19 cellular contexts compared by ENCODE assay signal in genomic region chr21:44661567-44661966, GRCh38. TPM values are rescaled to one million over a fixed set of nuclear protein-coding genes. Genes with fewer than 3 reads are reported as not detected.
"Had no signal": no experiment of that assay in that cellular context is flagged by ENCODE, and none has a peak within 500 bp of the region (broad histone marks: within the 10 kb centered on the region; RNA-seq: fewer than 3 reads in every experiment).

No MANE protein-coding gene starts in this region.

RNA-seq across cellular contexts. Expression of gene KRTAP12-3, which starts 3.8 kb away (rescaled TPM):
- total RNA-seq: activated CD4-positive, alpha-beta memory T cell treated with anti-CD3 and anti-CD28 coated beads for 36 hours; activated CD4-positive, alpha-beta T cell treated with anti-CD3 and anti-CD28 coated beads for 36 hours; activated CD4-positive, alpha-beta T cell treated with anti-CD3 and anti-CD28 coated beads, Interleukin-2, amount 10 ng/mL, durations not matched to agents 24 days and 14 days; activated CD8-positive, alpha-beta memory T cell treated with anti-CD3 and anti-CD28 coated beads for 36 hours; activated CD8-positive, alpha-beta memory T cell treated with anti-CD3 and anti-CD28 coated beads, Interleukin-2, amount 10 ng/mL, durations not matched to agents 7 days and 5 days; activated CD8-positive, alpha-beta T cell treated with anti-CD3 and anti-CD28 coated beads, Interleukin-2, amount 10 ng/mL, durations not matched to agents 7 days and 5 days; activated naive CD8-positive, alpha-beta T cell treated with anti-CD3 and anti-CD28 coated beads for 36 hours; adrenal gland; aorta; body of pancreas; colonic mucosa; dermis microvascular lymphatic vessel endothelial cell; endothelial cell of umbilical vein; esophagus squamous epithelium; fibroblast of lung; fibroblast of villous mesenchyme; gastroesophageal sphincter; glomerular endothelial cell; T-cell had no signal

RNA-seq across cellular contexts. Expression of gene KRTAP12-2, which starts 5.2 kb away (rescaled TPM):
- total RNA-seq: activated CD4-positive, alpha-beta memory T cell treated with anti-CD3 and anti-CD28 coated beads for 36 hours; activated CD4-positive, alpha-beta T cell treated with anti-CD3 and anti-CD28 coated beads for 36 hours; activated CD4-positive, alpha-beta T cell treated with anti-CD3 and anti-CD28 coated beads, Interleukin-2, amount 10 ng/mL, durations not matched to agents 24 days and 14 days; activated CD8-positive, alpha-beta memory T cell treated with anti-CD3 and anti-CD28 coated beads for 36 hours; activated CD8-positive, alpha-beta memory T cell treated with anti-CD3 and anti-CD28 coated beads, Interleukin-2, amount 10 ng/mL, durations not matched to agents 7 days and 5 days; activated CD8-positive, alpha-beta T cell treated with anti-CD3 and anti-CD28 coated beads, Interleukin-2, amount 10 ng/mL, durations not matched to agents 7 days and 5 days; activated naive CD8-positive, alpha-beta T cell treated with anti-CD3 and anti-CD28 coated beads for 36 hours; adrenal gland; aorta; body of pancreas; colonic mucosa; dermis microvascular lymphatic vessel endothelial cell; endothelial cell of umbilical vein; esophagus squamous epithelium; fibroblast of lung; fibroblast of villous mesenchyme; gastroesophageal sphincter; glomerular endothelial cell; T-cell had no signal

RNA-seq across cellular contexts. Expression of gene KRTAP12-4, which starts 7.1 kb away (rescaled TPM):
- total RNA-seq: activated CD4-positive, alpha-beta memory T cell treated with anti-CD3 and anti-CD28 coated beads for 36 hours; activated CD4-positive, alpha-beta T cell treated with anti-CD3 and anti-CD28 coated beads for 36 hours; activated CD4-positive, alpha-beta T cell treated with anti-CD3 and anti-CD28 coated beads, Interleukin-2, amount 10 ng/mL, durations not matched to agents 24 days and 14 days; activated CD8-positive, alpha-beta memory T cell treated with anti-CD3 and anti-CD28 coated beads for 36 hours; activated CD8-positive, alpha-beta memory T cell treated with anti-CD3 and anti-CD28 coated beads, Interleukin-2, amount 10 ng/mL, durations not matched to agents 7 days and 5 days; activated CD8-positive, alpha-beta T cell treated with anti-CD3 and anti-CD28 coated beads, Interleukin-2, amount 10 ng/mL, durations not matched to agents 7 days and 5 days; activated naive CD8-positive, alpha-beta T cell treated with anti-CD3 and anti-CD28 coated beads for 36 hours; adrenal gland; aorta; body of pancreas; colonic mucosa; dermis microvascular lymphatic vessel endothelial cell; endothelial cell of umbilical vein; esophagus squamous epithelium; fibroblast of lung; fibroblast of villous mesenchyme; gastroesophageal sphincter; glomerular endothelial cell; T-cell had no signal

RNA-seq across cellular contexts. Expression of gene KRTAP10-11, which starts 15.4 kb away (rescaled TPM):
- total RNA-seq: activated CD4-positive, alpha-beta memory T cell treated with anti-CD3 and anti-CD28 coated beads for 36 hours; activated CD4-positive, alpha-beta T cell treated with anti-CD3 and anti-CD28 coated beads for 36 hours; activated CD4-positive, alpha-beta T cell treated with anti-CD3 and anti-CD28 coated beads, Interleukin-2, amount 10 ng/mL, durations not matched to agents 24 days and 14 days; activated CD8-positive, alpha-beta memory T cell treated with anti-CD3 and anti-CD28 coated beads for 36 hours; activated CD8-positive, alpha-beta memory T cell treated with anti-CD3 and anti-CD28 coated beads, Interleukin-2, amount 10 ng/mL, durations not matched to agents 7 days and 5 days; activated CD8-positive, alpha-beta T cell treated with anti-CD3 and anti-CD28 coated beads, Interleukin-2, amount 10 ng/mL, durations not matched to agents 7 days and 5 days; activated naive CD8-positive, alpha-beta T cell treated with anti-CD3 and anti-CD28 coated beads for 36 hours; adrenal gland; aorta; body of pancreas; colonic mucosa; dermis microvascular lymphatic vessel endothelial cell; endothelial cell of umbilical vein; esophagus squamous epithelium; fibroblast of lung; fibroblast of villous mesenchyme; gastroesophageal sphincter; glomerular endothelial cell; T-cell had no signal

RNA-seq across cellular contexts. Expression of gene KRTAP12-1, which starts 20.4 kb away (rescaled TPM):
- total RNA-seq: activated CD4-positive, alpha-beta memory T cell treated with anti-CD3 and anti-CD28 coated beads for 36 hours; activated CD4-positive, alpha-beta T cell treated with anti-CD3 and anti-CD28 coated beads for 36 hours; activated CD4-positive, alpha-beta T cell treated with anti-CD3 and anti-CD28 coated beads, Interleukin-2, amount 10 ng/mL, durations not matched to agents 24 days and 14 days; activated CD8-positive, alpha-beta memory T cell treated with anti-CD3 and anti-CD28 coated beads for 36 hours; activated CD8-positive, alpha-beta memory T cell treated with anti-CD3 and anti-CD28 coated beads, Interleukin-2, amount 10 ng/mL, durations not matched to agents 7 days and 5 days; activated CD8-positive, alpha-beta T cell treated with anti-CD3 and anti-CD28 coated beads, Interleukin-2, amount 10 ng/mL, durations not matched to agents 7 days and 5 days; activated naive CD8-positive, alpha-beta T cell treated with anti-CD3 and anti-CD28 coated beads for 36 hours; adrenal gland; aorta; body of pancreas; colonic mucosa; dermis microvascular lymphatic vessel endothelial cell; endothelial cell of umbilical vein; esophagus squamous epithelium; fibroblast of lung; fibroblast of villous mesenchyme; gastroesophageal sphincter; glomerular endothelial cell; T-cell had no signal
